ENCODE assay signal across 1 cellular context in the genomic region with DNA sequence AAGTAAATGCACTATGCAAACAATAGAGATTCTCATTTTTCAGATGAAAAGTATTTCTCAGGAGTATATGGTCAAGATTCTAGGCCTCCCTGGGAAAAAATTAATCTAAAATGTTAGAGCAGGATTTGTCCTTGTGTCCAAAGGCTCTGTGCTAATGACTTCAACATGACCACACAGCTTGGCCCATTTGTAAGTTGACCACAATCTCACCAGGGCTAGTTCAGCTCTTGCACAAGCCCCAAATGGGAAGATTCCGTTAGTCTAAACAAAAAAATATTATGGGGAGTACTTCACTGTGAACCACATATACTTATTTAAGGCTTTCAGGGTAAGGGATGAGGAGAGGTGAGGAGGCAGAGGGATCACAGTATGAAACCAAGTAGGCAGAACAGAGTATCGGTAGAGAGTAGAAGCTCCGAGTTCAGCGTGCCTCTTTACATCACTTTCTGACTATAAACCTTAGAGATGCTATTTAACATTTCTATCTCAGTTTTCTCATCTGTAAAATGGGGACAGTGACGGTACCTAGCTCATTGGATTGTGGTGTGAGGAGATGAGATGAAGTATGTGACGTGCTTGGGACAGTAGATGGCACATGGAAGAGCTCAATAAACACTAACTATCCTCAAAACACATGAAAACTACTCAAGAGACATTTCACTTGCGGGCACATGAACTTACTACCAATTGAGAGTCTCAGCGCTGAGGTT.
TF ChIP-seq lines count a peak whose summit lies in the region.

No MANE protein-coding gene starts in this region.

TF ChIP-seq in GM23338, 12 proteins besides CTCF, POLR2A, EP300 and RAD21 (continued from another document):
- TF ChIP-seq, protein P1, sequence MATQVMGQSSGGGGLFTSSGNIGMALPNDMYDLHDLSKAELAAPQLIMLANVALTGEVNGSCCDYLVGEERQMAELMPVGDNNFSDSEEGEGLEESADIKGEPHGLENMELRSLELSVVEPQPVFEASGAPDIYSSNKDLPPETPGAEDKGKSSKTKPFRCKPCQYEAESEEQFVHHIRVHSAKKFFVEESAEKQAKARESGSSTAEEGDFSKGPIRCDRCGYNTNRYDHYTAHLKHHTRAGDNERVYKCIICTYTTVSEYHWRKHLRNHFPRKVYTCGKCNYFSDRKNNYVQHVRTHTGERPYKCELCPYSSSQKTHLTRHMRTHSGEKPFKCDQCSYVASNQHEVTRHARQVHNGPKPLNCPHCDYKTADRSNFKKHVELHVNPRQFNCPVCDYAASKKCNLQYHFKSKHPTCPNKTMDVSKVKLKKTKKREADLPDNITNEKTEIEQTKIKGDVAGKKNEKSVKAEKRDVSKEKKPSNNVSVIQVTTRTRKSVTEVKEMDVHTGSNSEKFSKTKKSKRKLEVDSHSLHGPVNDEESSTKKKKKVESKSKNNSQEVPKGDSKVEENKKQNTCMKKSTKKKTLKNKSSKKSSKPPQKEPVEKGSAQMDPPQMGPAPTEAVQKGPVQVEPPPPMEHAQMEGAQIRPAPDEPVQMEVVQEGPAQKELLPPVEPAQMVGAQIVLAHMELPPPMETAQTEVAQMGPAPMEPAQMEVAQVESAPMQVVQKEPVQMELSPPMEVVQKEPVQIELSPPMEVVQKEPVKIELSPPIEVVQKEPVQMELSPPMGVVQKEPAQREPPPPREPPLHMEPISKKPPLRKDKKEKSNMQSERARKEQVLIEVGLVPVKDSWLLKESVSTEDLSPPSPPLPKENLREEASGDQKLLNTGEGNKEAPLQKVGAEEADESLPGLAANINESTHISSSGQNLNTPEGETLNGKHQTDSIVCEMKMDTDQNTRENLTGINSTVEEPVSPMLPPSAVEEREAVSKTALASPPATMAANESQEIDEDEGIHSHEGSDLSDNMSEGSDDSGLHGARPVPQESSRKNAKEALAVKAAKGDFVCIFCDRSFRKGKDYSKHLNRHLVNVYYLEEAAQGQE (IDR thresholded peaks at IDR 0.05; ENCODE audit: unreplicated experiment), result no peak
- TF ChIP-seq NANOG (IDR thresholded peaks at IDR 0.05; ENCODE audit: borderline replicate concordance), result no peak
- no peak for TF ChIP-seq ZNF331 (CRISPR knock-in tag; IDR thresholded peaks at IDR 0.05; ENCODE audit: low read depth)
- no peak for TF ChIP-seq EZH2phosphoT487 (IDR thresholded peaks at IDR 0.05; ENCODE audit: unreplicated experiment)
- no peak for TF ChIP-seq EZH2 (IDR thresholded peaks at IDR 0.05; ENCODE audit: low read depth, unreplicated experiment)
- TF ChIP-seq, protein P2, sequence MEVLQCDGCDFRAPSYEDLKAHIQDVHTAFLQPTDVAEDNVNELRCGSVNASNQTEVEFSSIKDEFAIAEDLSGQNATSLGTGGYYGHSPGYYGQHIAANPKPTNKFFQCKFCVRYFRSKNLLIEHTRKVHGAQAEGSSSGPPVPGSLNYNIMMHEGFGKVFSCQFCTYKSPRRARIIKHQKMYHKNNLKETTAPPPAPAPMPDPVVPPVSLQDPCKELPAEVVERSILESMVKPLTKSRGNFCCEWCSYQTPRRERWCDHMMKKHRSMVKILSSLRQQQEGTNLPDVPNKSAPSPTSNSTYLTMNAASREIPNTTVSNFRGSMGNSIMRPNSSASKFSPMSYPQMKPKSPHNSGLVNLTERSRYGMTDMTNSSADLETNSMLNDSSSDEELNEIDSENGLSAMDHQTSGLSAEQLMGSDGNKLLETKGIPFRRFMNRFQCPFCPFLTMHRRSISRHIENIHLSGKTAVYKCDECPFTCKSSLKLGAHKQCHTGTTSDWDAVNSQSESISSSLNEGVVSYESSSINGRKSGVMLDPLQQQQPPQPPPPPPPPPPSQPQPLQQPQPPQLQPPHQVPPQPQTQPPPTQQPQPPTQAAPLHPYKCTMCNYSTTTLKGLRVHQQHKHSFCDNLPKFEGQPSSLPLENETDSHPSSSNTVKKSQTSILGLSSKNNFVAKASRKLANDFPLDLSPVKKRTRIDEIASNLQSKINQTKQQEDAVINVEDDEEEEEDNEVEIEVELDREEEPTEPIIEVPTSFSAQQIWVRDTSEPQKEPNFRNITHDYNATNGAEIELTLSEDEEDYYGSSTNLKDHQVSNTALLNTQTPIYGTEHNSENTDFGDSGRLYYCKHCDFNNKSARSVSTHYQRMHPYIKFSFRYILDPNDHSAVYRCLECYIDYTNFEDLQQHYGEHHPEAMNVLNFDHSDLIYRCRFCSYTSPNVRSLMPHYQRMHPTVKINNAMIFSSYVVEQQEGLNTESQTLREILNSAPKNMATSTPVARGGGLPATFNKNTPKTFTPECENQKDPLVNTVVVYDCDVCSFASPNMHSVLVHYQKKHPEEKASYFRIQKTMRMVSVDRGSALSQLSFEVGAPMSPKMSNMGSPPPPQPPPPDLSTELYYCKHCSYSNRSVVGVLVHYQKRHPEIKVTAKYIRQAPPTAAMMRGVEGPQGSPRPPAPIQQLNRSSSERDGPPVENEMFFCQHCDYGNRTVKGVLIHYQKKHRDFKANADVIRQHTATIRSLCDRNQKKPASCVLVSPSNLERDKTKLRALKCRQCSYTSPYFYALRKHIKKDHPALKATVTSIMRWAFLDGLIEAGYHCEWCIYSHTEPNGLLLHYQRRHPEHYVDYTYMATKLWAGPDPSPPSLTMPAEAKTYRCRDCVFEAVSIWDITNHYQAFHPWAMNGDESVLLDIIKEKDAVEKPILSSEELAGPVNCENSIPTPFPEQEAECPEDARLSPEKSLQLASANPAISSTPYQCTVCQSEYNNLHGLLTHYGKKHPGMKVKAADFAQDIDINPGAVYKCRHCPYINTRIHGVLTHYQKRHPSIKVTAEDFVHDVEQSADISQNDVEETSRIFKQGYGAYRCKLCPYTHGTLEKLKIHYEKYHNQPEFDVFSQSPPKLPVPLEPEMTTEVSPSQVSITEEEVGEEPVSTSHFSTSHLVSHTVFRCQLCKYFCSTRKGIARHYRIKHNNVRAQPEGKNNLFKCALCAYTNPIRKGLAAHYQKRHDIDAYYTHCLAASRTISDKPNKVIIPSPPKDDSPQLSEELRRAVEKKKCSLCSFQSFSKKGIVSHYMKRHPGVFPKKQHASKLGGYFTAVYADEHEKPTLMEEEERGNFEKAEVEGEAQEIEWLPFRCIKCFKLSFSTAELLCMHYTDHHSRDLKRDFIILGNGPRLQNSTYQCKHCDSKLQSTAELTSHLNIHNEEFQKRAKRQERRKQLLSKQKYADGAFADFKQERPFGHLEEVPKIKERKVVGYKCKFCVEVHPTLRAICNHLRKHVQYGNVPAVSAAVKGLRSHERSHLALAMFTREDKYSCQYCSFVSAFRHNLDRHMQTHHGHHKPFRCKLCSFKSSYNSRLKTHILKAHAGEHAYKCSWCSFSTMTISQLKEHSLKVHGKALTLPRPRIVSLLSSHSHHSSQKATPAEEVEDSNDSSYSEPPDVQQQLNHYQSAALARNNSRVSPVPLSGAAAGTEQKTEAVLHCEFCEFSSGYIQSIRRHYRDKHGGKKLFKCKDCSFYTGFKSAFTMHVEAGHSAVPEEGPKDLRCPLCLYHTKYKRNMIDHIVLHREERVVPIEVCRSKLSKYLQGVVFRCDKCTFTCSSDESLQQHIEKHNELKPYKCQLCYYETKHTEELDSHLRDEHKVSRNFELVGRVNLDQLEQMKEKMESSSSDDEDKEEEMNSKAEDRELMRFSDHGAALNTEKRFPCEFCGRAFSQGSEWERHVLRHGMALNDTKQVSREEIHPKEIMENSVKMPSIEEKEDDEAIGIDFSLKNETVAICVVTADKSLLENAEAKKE (CRISPR knock-in tag; IDR thresholded peaks at IDR 0.05), result no peak
- TF ChIP-seq, protein P3, sequence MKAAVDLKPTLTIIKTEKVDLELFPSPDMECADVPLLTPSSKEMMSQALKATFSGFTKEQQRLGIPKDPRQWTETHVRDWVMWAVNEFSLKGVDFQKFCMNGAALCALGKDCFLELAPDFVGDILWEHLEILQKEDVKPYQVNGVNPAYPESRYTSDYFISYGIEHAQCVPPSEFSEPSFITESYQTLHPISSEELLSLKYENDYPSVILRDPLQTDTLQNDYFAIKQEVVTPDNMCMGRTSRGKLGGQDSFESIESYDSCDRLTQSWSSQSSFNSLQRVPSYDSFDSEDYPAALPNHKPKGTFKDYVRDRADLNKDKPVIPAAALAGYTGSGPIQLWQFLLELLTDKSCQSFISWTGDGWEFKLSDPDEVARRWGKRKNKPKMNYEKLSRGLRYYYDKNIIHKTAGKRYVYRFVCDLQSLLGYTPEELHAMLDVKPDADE (IDR thresholded peaks at IDR 0.05), result no peak
- TF ChIP-seq CREB1 (CRISPR knock-in tag; IDR thresholded peaks at IDR 0.05; ENCODE audit: low read depth), result no peak
- TF ChIP-seq POLR2AphosphoS5 (IDR thresholded peaks at IDR 0.05; ENCODE audit: low read depth), result no peak
- no peak for TF ChIP-seq STAT1 (IDR thresholded peaks at IDR 0.05; ENCODE audit: unreplicated experiment)
